1 cellular context compared by ENCODE assay signal in genomic region chr11:59769828-59770227, GRCh38.
TF ChIP-seq lines count a peak whose summit lies in the region.

No MANE protein-coding gene starts in this region.

TF ChIP-seq in K562, 482 proteins besides CTCF, POLR2A, EP300 and RAD21 (continued from another document):
- TF ChIP-seq, protein P1, sequence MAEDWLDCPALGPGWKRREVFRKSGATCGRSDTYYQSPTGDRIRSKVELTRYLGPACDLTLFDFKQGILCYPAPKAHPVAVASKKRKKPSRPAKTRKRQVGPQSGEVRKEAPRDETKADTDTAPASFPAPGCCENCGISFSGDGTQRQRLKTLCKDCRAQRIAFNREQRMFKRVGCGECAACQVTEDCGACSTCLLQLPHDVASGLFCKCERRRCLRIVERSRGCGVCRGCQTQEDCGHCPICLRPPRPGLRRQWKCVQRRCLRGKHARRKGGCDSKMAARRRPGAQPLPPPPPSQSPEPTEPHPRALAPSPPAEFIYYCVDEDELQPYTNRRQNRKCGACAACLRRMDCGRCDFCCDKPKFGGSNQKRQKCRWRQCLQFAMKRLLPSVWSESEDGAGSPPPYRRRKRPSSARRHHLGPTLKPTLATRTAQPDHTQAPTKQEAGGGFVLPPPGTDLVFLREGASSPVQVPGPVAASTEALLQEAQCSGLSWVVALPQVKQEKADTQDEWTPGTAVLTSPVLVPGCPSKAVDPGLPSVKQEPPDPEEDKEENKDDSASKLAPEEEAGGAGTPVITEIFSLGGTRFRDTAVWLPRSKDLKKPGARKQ (CRISPR knock-in tag; IDR thresholded peaks at IDR 0.05): no peak
- TF ChIP-seq, protein P2, sequence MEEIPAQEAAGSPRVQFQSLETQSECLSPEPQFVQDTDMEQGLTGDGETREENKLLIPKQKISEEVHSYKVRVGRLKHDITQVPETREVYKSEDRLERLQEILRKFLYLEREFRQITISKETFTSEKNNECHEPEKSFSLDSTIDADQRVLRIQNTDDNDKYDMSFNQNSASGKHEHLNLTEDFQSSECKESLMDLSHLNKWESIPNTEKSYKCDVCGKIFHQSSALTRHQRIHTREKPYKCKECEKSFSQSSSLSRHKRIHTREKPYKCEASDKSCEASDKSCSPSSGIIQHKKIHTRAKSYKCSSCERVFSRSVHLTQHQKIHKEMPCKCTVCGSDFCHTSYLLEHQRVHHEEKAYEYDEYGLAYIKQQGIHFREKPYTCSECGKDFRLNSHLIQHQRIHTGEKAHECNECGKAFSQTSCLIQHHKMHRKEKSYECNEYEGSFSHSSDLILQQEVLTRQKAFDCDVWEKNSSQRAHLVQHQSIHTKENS (CRISPR knock-in tag; IDR thresholded peaks at IDR 0.05): no peak
- TF ChIP-seq TCF7 (IDR thresholded peaks at IDR 0.05; ENCODE audit: borderline replicate concordance) (no peak), HBP1 (CRISPR knock-in tag; IDR thresholded peaks at IDR 0.05) (peak; percentile 57; the same call in 1 of the 2 replicates), TOE1 (IDR thresholded peaks at IDR 0.05; ENCODE audit: borderline replicate concordance) (no peak), TOE1 (CRISPR knock-in tag; IDR thresholded peaks at IDR 0.05; ENCODE audit: borderline replicate concordance, low read depth) (no peak), HNRNPUL1 (IDR thresholded peaks at IDR 0.05; ENCODE audit: low read length) (no peak), CREBBP (IDR thresholded peaks at IDR 0.05; ENCODE audit: low read depth, low read length) (peak; percentile 31)
- TF ChIP-seq, protein P3, sequence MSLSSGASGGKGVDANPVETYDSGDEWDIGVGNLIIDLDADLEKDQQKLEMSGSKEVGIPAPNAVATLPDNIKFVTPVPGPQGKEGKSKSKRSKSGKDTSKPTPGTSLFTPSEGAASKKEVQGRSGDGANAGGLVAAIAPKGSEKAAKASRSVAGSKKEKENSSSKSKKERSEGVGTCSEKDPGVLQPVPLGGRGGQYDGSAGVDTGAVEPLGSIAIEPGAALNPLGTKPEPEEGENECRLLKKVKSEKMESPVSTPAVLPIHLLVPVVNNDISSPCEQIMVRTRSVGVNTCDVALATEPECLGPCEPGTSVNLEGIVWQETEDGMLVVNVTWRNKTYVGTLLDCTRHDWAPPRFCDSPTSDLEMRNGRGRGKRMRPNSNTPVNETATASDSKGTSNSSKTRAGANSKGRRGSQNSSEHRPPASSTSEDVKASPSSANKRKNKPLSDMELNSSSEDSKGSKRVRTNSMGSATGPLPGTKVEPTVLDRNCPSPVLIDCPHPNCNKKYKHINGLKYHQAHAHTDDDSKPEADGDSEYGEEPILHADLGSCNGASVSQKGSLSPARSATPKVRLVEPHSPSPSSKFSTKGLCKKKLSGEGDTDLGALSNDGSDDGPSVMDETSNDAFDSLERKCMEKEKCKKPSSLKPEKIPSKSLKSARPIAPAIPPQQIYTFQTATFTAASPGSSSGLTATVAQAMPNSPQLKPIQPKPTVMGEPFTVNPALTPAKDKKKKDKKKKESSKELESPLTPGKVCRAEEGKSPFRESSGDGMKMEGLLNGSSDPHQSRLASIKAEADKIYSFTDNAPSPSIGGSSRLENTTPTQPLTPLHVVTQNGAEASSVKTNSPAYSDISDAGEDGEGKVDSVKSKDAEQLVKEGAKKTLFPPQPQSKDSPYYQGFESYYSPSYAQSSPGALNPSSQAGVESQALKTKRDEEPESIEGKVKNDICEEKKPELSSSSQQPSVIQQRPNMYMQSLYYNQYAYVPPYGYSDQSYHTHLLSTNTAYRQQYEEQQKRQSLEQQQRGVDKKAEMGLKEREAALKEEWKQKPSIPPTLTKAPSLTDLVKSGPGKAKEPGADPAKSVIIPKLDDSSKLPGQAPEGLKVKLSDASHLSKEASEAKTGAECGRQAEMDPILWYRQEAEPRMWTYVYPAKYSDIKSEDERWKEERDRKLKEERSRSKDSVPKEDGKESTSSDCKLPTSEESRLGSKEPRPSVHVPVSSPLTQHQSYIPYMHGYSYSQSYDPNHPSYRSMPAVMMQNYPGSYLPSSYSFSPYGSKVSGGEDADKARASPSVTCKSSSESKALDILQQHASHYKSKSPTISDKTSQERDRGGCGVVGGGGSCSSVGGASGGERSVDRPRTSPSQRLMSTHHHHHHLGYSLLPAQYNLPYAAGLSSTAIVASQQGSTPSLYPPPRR (CRISPR knock-in tag; IDR thresholded peaks at IDR 0.05; ENCODE audit: borderline replicate concordance): no peak
- TF ChIP-seq, protein P4, sequence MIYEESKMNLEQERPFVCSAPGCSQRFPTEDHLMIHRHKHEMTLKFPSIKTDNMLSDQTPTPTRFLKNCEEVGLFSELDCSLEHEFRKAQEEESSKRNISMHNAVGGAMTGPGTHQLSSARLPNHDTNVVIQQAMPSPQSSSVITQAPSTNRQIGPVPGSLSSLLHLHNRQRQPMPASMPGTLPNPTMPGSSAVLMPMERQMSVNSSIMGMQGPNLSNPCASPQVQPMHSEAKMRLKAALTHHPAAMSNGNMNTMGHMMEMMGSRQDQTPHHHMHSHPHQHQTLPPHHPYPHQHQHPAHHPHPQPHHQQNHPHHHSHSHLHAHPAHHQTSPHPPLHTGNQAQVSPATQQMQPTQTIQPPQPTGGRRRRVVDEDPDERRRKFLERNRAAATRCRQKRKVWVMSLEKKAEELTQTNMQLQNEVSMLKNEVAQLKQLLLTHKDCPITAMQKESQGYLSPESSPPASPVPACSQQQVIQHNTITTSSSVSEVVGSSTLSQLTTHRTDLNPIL (CRISPR knock-in tag; IDR thresholded peaks at IDR 0.05): no peak
